32 cellular contexts compared by ENCODE assay signal in genomic region chr20:24867556-24867955, GRCh38.
"Had no signal": no experiment of that assay in that cellular context is flagged by ENCODE, and none has a peak within 500 bp of the region (broad histone marks: within the 10 kb centered on the region; RNA-seq: fewer than 3 reads in every experiment).

No MANE protein-coding gene starts in this region.

- H3K9ac ChIP-seq: KMS-11 had no signal

- DNase-seq: Kasumi-1, KG1, MG63, MM.1S, MV-4-11, NCI-H1048, NCI-H1092, NCI-H1092 treated with DMSO at 0.1 percent for 48 hours, NCI-H1105, NCI-H1105 treated with DMSO at 0.1 percent for 48 hours, NCI-H1417, NCI-H1417 treated with DMSO at 0.1 percent for 48 hours, NCI-H1436, NCI-H1436 treated with DMSO at 0.1 percent for 48 hours, NCI-H146, NCI-H1694, NCI-H1694 treated with DMSO at 0.1 percent for 48 hours, NCI-H187, NCI-H187 treated with DMSO at 0.1 percent for 48 hours, NCI-H1930, NCI-H2029, NCI-H2029 treated with DMSO at 0.1 percent for 48 hours, NCI-H2081, NCI-H2081 treated with DMSO at 0.1 percent for 48 hours, NCI-H2107, NCI-H2227 treated with DMSO at 0.1 percent for 48 hours, NCI-H226, NCI-H345, NCI-H446, NCI-H446 treated with DMSO at 0.1 percent for 48 hours, NCI-H510A had no signal

- H3K36me3 ChIP-seq: MG63 had no signal

- H3K27me3 ChIP-seq: MG63 had no signal

- H3K4me3 ChIP-seq: MG63 had no signal

- H3K27ac ChIP-seq: KMS-11 had no signal

- H3K4me2 ChIP-seq: KMS-11 had no signal

- H3K9me3 ChIP-seq: MG63 had no signal
